Comparison of ENCODE assay signal across 8 cellular contexts in the genomic region with DNA sequence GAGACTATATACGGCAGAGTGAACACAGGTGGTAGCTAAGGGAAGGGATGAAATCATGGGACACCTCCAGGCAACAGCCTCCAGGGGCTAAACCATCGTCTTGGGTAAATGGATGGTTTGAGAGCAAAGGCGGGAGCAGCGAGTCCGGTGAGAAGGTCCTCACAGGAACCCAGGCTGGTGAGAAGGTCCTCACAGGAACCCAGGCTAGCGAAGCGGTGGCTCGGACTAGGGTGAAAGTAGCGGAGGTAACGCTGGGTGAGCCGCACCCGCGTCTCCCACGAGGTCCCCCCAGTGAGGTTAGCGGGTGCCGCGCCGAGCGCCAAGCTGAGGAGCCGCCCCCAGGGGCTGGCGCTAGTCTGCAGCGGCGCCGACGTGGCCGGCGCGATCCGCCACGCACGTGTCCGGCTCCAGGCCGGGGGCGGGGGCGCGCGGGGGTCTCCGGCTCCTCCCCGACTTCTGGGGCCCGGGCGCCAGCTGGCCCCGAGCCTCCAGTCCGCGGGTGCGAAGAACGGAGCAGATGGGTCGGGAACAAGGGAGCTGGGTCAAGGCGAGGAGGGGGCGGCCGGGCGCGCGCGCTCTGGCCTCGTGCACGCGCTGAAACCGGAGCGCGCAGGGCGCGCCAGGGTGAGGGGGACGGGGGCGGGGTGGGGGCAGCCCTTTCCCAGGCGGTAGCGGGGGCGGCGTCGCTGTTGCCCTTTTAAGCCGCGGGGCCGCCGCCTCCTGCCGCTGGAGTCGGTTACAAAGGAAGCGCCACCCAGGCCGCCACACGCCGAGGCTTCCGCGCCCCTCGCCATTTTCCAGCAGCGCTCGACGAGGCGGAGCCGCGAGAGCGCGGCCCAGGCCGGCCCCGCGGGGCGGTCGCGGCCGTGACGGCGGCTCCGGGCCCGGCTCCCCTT. TPM values are rescaled to one million over a fixed set of nuclear protein-coding genes. Genes with fewer than 3 reads are reported as not detected.
DNase-seq lines count a peak whose midpoint lies in the region; ATAC-seq lines count a peak whose summit lies in the region.

A gene (plus strand): TSS at position 726 of the 896 bp plus-strand sequence. CDS start 220 bp downstream, outside the sequence.

- H3K4me1 ChIP-seq in mesodermal cell (ENCODE audit: control insufficient read depth, insufficient read depth, low read length, poor library complexity, severe bottlenecking): peaks cover 3% of the 10 kb centered on the region

- peak within 1 kb of the TSS; percentile 78 for H3K27ac ChIP-seq in mesodermal cell (ENCODE audit: low read depth, low read length, severe bottlenecking)

- ATAC-seq in GM19023 (IDR thresholded peaks at IDR 0.05; ENCODE audit: unreplicated experiment): peak; percentile 50
- peak; percentile 49 for ATAC-seq in HG03432 (IDR thresholded peaks at IDR 0.05; ENCODE audit: unreplicated experiment)

- peak within 1 kb of the TSS; percentile 83 for H3K4me3 ChIP-seq in mesodermal cell (ENCODE audit: extremely low read depth, insufficient read depth, low read length, poor library complexity, severe bottlenecking)

- no peaks in the 10 kb centered on the region for H3K9me3 ChIP-seq in mesodermal cell (ENCODE audit: control insufficient read depth, low read length)

- peak; percentile 70 for DNase-seq in ACHN
- peak; percentile 66 for DNase-seq in NOMO-1 treated with DMSO at 0.1 percent for 48 hours (lab: John Stamatoyannopoulos, UW; ENCODE audit: unreplicated experiment)
- peak; percentile 30 for DNase-seq in activated CD8-positive, alpha-beta memory T cell treated with anti-CD3 and anti-CD28 coated beads, Interleukin-2, amount 50 U/mL, for 1 hour (ENCODE audit: extremely low read depth)
- DNase-seq in stimulated activated CD8-positive, alpha-beta memory T cell treated with anti-CD3 and anti-CD28 coated beads, Interleukin-15, amount 100 ng/mL, for 48 hours (ENCODE audit: low read depth in 2 of 2): peak; percentile 60 to 61

- H3K36me3 ChIP-seq in mesodermal cell (ENCODE audit: control insufficient read depth, insufficient read depth, low read length): peaks cover 9% of the 10 kb centered on the region

- 2 to 4% methylated on average over 42 to 75 of the region's 101 CpGs for WGBS in mesodermal cell (ENCODE audit: insufficient coverage in 2 of 2), 2 experiments

- in situ Hi-C loops in ACHN (cut with HindIII; ENCODE audit: low pct_ligation_motif_present, low pct_unique_long_range_greater_than_20kb, low sequenced_read_pairs): no loop called here
- in situ Hi-C loops in endometrial microvascular endothelial cells (cut with HindIII; ENCODE audit: inconsistent ontology term, low pct_unique_long_range_greater_than_20kb, low sequenced_read_pairs): no loop called here

RNA-seq across cellular contexts. Expression of the gene that starts here (rescaled TPM):
- total RNA-seq in endometrial microvascular endothelial cells (ENCODE audit: inconsistent ontology term): 24.8 TPM
- polyA plus RNA-seq in mesodermal cell (2013, experiment 1 of 2): 29.2 TPM
- 40.5 TPM for polyA plus RNA-seq in mesodermal cell (2013, experiment 2 of 2)

Comparison
In these comparisons a context has a peak if more than half of its experiments do, and no peak if none do; other contexts are left out.
1. Peak in every context shown above with its lines: DNase-seq, ATAC-seq, H3K4me3 ChIP-seq and H3K27ac ChIP-seq.